Comparison of ENCODE assay signal across 8 cellular contexts in genomic region chr20:37693203-37693602, GRCh38. TPM values are rescaled to one million over a fixed set of nuclear protein-coding genes. Genes with fewer than 3 reads are reported as not detected.
DNase-seq lines count a peak whose midpoint lies in the region; ATAC-seq, FAIRE-seq and TF ChIP-seq lines count a peak whose summit lies in the region.

No MANE protein-coding gene starts in this region.

- peaks cover 24% of the 10 kb centered on the region for H3K4me1 Mint-ChIP-seq in activated CD4-positive, alpha-beta T cell treated with anti-CD3 and anti-CD28 coated beads, Interleukin-2, amount 10 ng/mL, durations not matched to agents 7 days and 5 days
- H3K4me1 Mint-ChIP-seq in activated CD4-positive, alpha-beta memory T cell treated with anti-CD3 and anti-CD28 coated beads for 36 hours (ENCODE audit: low read depth) = peaks cover 25% of the 10 kb centered on the region

- H3K27me3 ChIP-seq in keratinocyte (ENCODE audit: control insufficient read depth, extremely low read depth, insufficient read depth, low read length) (peaks cover 3% of the 10 kb centered on the region), thymus (ENCODE audit: control insufficient read depth, insufficient read depth) (no peaks in the 10 kb centered on the region)

- no peak for DNase-seq in activated CD4-positive, alpha-beta T cell treated with anti-CD3 and anti-CD28 coated beads, Interleukin-2, amount 10 ng/mL, durations not matched to agents 7 days and 5 days
- DNase-seq in activated CD4-positive, alpha-beta T cell treated with anti-CD3 and anti-CD28 coated beads for 1 hour = no peak
- no peak for DNase-seq in activated CD4-positive, alpha-beta memory T cell treated with anti-CD3 and anti-CD28 coated beads for 36 hours
- DNase-seq in keratinocyte (ENCODE audit: low read depth, low spot score) = no peak
- no peak for DNase-seq in NCI-H345 (lab: John Stamatoyannopoulos, UW)

- FAIRE-seq in keratinocyte (lab: Jason Lieb, UNC) = no peak

- no peaks in the 10 kb centered on the region for H3K9me3 Mint-ChIP-seq in activated CD4-positive, alpha-beta T cell treated with anti-CD3 and anti-CD28 coated beads, Interleukin-2, amount 10 ng/mL, durations not matched to agents 7 days and 5 days
- no peaks in the 10 kb centered on the region for H3K9me3 Mint-ChIP-seq in activated CD4-positive, alpha-beta memory T cell treated with anti-CD3 and anti-CD28 coated beads for 36 hours

- 92% methylated on average over 2 of the region's 2 CpGs for WGBS in thymus

- no peaks in the 10 kb centered on the region for H3K9me1 ChIP-seq in keratinocyte (ENCODE audit: control insufficient read depth, extremely low read depth, insufficient read depth, low read length)

- peak overlapping the region; percentile 70 to 96 (median 83) for H3K4me3 ChIP-seq in keratinocyte (ENCODE audit: control insufficient read depth in 2 of 3, extremely low read depth in 1 of 3, insufficient read depth in 2 of 3, low read depth in 1 of 3, low read length in 3 of 3)
- H3K4me3 ChIP-seq in thymus (ENCODE audit: low read length) = peak overlapping the region; percentile 96

- H4K20me1 ChIP-seq in keratinocyte (ENCODE audit: control insufficient read depth, extremely low read depth, insufficient read depth, low read length) = no peaks in the 10 kb centered on the region

- peak overlapping the region; percentile 88 for H3K4me2 ChIP-seq in keratinocyte (ENCODE audit: control insufficient read depth, extremely low read depth, insufficient read depth, low read depth, low read length)

- H3K27ac ChIP-seq in keratinocyte (ENCODE audit: control insufficient read depth, insufficient read depth, low read length) (no peak overlapping the region), thymus (ENCODE audit: low read depth) (no peak overlapping the region)

- intact Hi-C loops in activated CD4-positive, alpha-beta memory T cell treated with anti-CD3 and anti-CD28 coated beads for 36 hours (cut with micrococcal nuclease) = loop anchor here (2.0 kb wide), 1 partner anchor 52 kb away; no protein-coding TSS in a partner anchor

- dilution Hi-C loops in keratinocyte (cut with MboI; ENCODE audit: extremely low pct_ligation_motif_present, low sequenced_read_pairs) = no loop called here

- no peak for TF ChIP-seq CTCF in keratinocyte (optimal IDR thresholded peaks at IDR 0.05 in 1 of 3, IDR thresholded peaks at IDR 0.05 in 1 of 3, conservative IDR thresholded peaks at IDR 0.05 in 1 of 3; ENCODE audit: extremely low read depth in 1 of 3, insufficient read depth in 2 of 3, low read length in 3 of 3)

- peak overlapping the region; percentile 92 for H3K4me3 Mint-ChIP-seq in activated CD4-positive, alpha-beta T cell treated with anti-CD3 and anti-CD28 coated beads, Interleukin-2, amount 10 ng/mL, durations not matched to agents 7 days and 5 days
- peak overlapping the region; percentile 90 for H3K4me3 Mint-ChIP-seq in activated CD4-positive, alpha-beta memory T cell treated with anti-CD3 and anti-CD28 coated beads for 36 hours

- peaks cover 32% of the 10 kb centered on the region for H3K79me2 ChIP-seq in keratinocyte (ENCODE audit: control insufficient read depth, insufficient read depth, low read length)

- CTCF ChIA-PET in activated CD4-positive, alpha-beta T cell treated with anti-CD3 and anti-CD28 coated beads, Interleukin-2, amount 10 ng/mL, durations not matched to agents 7 days and 5 days (lab: Charles Lee) = no interaction called here
- CTCF ChIA-PET in activated CD4-positive, alpha-beta memory T cell treated with anti-CD3 and anti-CD28 coated beads for 36 hours (lab: Charles Lee) = no interaction called here

- POLR2A ChIA-PET in activated CD4-positive, alpha-beta T cell treated with anti-CD3 and anti-CD28 coated beads, Interleukin-2, amount 10 ng/mL, durations not matched to agents 7 days and 5 days (lab: Charles Lee) = no interaction called here
- POLR2A ChIA-PET in activated CD4-positive, alpha-beta memory T cell treated with anti-CD3 and anti-CD28 coated beads for 36 hours (lab: Charles Lee) = no interaction called here

- H3K9me3 ChIP-seq in keratinocyte (ENCODE audit: control insufficient read depth, low read depth, low read length) = no peaks in the 10 kb centered on the region
- no peaks in the 10 kb centered on the region for H3K9me3 ChIP-seq in thymus (ENCODE audit: control insufficient read depth)

- no peak overlapping the region for H3K27ac Mint-ChIP-seq in activated CD4-positive, alpha-beta T cell treated with anti-CD3 and anti-CD28 coated beads, Interleukin-2, amount 10 ng/mL, durations not matched to agents 7 days and 5 days
- no peak overlapping the region for H3K27ac Mint-ChIP-seq in activated CD4-positive, alpha-beta memory T cell treated with anti-CD3 and anti-CD28 coated beads for 36 hours

- H3K9ac ChIP-seq in keratinocyte (ENCODE audit: control insufficient read depth, extremely low read depth, insufficient read depth, low read length) = peak overlapping the region; percentile 55

- ATAC-seq in HG03460 (IDR thresholded peaks at IDR 0.05; ENCODE audit: unreplicated experiment) = no peak
- ATAC-seq in GM18867 (IDR thresholded peaks at IDR 0.05; ENCODE audit: unreplicated experiment) = no peak

- peaks cover 9% of the 10 kb centered on the region for H3K36me3 Mint-ChIP-seq in activated CD4-positive, alpha-beta T cell treated with anti-CD3 and anti-CD28 coated beads, Interleukin-2, amount 10 ng/mL, durations not matched to agents 7 days and 5 days (ENCODE audit: low read depth)
- H3K36me3 Mint-ChIP-seq in activated CD4-positive, alpha-beta memory T cell treated with anti-CD3 and anti-CD28 coated beads for 36 hours = peaks cover 9% of the 10 kb centered on the region

- no peaks in the 10 kb centered on the region for H3K36me3 ChIP-seq in keratinocyte (ENCODE audit: control insufficient read depth in 2 of 2, extremely low read depth in 1 of 2, insufficient read depth in 2 of 2, low read length in 2 of 2)
- no peaks in the 10 kb centered on the region for H3K36me3 ChIP-seq in thymus (ENCODE audit: control insufficient read depth, insufficient read depth)

- peaks cover 14% of the 10 kb centered on the region for H3K27me3 Mint-ChIP-seq in activated CD4-positive, alpha-beta T cell treated with anti-CD3 and anti-CD28 coated beads, Interleukin-2, amount 10 ng/mL, durations not matched to agents 7 days and 5 days
- H3K27me3 Mint-ChIP-seq in activated CD4-positive, alpha-beta memory T cell treated with anti-CD3 and anti-CD28 coated beads for 36 hours = peaks cover 18% of the 10 kb centered on the region

- H3K4me1 ChIP-seq in keratinocyte (ENCODE audit: control insufficient read depth, extremely low read depth, insufficient read depth, low read length) (peaks cover 3% of the 10 kb centered on the region), thymus (ENCODE audit: control insufficient read depth, insufficient read depth, low read length) (peaks cover 5% of the 10 kb centered on the region)

- peak overlapping the region; percentile 93 for H2AFZ ChIP-seq in keratinocyte (ENCODE audit: control insufficient read depth, low read length)

RNA-seq across cellular contexts. Expression of gene CTNNBL1, which starts 0.6 kb away (rescaled TPM):
- total RNA-seq in activated CD4-positive, alpha-beta T cell treated with anti-CD3 and anti-CD28 coated beads, Interleukin-2, amount 10 ng/mL, durations not matched to agents 7 days and 5 days = 10 to 100 TPM; 75.1 to 81.8 TPM
- total RNA-seq in activated CD4-positive, alpha-beta memory T cell treated with anti-CD3 and anti-CD28 coated beads for 36 hours = 10 to 100 TPM; 72.5 to 76.5 TPM
- 31.5 to 40.5 TPM (median 37.0 TPM) in 3 replicates for polyA plus RNA-seq in keratinocyte
- 26.5 TPM for polyA plus RNA-seq in keratinocyte (2011; ENCODE audit: low read depth)
- 29.5 and 31.1 TPM in 2 replicates for polyA plus RNA-seq in keratinocyte (2011; cell fraction: cytosol; rRNA removed)
- polyA plus RNA-seq in keratinocyte (2011; cell fraction: nucleus; rRNA removed) = 32.0 and 36.2 TPM in 2 replicates
- 39.6 and 62.0 TPM in 2 replicates for polyA plus RNA-seq in keratinocyte (2012; ENCODE audit: low replicate concordance)
- polyA minus RNA-seq in keratinocyte = 18.0 to 36.6 TPM (median 32.0 TPM) in 3 replicates
- 32.0 TPM for polyA minus RNA-seq in keratinocyte (2011; cell fraction: cytosol; rRNA and poly(A)+ RNA removed)
- polyA minus RNA-seq in keratinocyte (2011; cell fraction: nucleus; rRNA and poly(A)+ RNA removed) = 12.5 and 18.8 TPM in 2 replicates
- 61.9 TPM for polyA plus RNA-seq in thymus
